8 cellular contexts compared by ENCODE assay signal in genomic region chr11:102807921-102808320, GRCh38. TPM values are rescaled to one million over a fixed set of nuclear protein-coding genes. Genes with fewer than 3 reads are reported as not detected.
A peak's percentile ranks its signal among the peaks of the same experiment; 100 is the strongest.
DNase-seq lines count a peak whose midpoint lies in the region; ATAC-seq and TF ChIP-seq lines count a peak whose summit lies in the region.

No MANE protein-coding gene starts in this region.

- ATAC-seq in GM19463 (IDR thresholded peaks at IDR 0.05; ENCODE audit: unreplicated experiment) = peak; percentile 51
- ATAC-seq in HG03025 (IDR thresholded peaks at IDR 0.05; ENCODE audit: low FRiP score, unreplicated experiment) = no peak

- no peak overlapping the region for H3K4me3 ChIP-seq in BJ (ENCODE audit: low read depth, low read length)

- peak; percentile 30 for TF ChIP-seq CTCF in BJ (IDR thresholded peaks at IDR 0.05; ENCODE audit: insufficient read depth, low read depth, low read length)

- POLR2A ChIA-PET in BJ (lab: Charles Lee) = no interaction called here

- CTCF ChIA-PET in BJ (lab: Yijun Ruan, JAX) = interaction anchor here (1.3 kb wide), 1 partner anchor 24 kb away, joined by 5 read pairs; no protein-coding TSS in a partner anchor

- no peaks in the 10 kb centered on the region for H3K36me3 ChIP-seq in BJ (ENCODE audit: control insufficient read depth, insufficient read depth, low read length)

- H3K27me3 ChIP-seq in BJ (ENCODE audit: control insufficient read depth, insufficient read depth, low read length) = no peaks in the 10 kb centered on the region

- DNase-seq in BJ (ENCODE audit: low read depth) (no peak), NCI-H460 (ENCODE audit: extremely low read depth, low read depth) (peak; percentile 55), iPS DF 19.7 (ENCODE audit: low read depth, low spot score) (peak; percentile 81), NCI-H2029 treated with DMSO at 0.1 percent for 48 hours (lab: John Stamatoyannopoulos, UW) (no peak), NCI-H1092 treated with DMSO at 0.1 percent for 48 hours (lab: John Stamatoyannopoulos, UW) (no peak), A172 (ENCODE audit: low spot score) (no peak)

RNA-seq across cellular contexts. Expression of gene MMP1, which starts 10.0 kb away (rescaled TPM):
- polyA plus RNA-seq in BJ (2011; rRNA removed) = 233 and 349 TPM in 2 replicates
- polyA minus RNA-seq in BJ (2011; rRNA and poly(A)+ RNA removed) = 46.4 and 54.8 TPM in 2 replicates
- 23.3 and 25.2 TPM in 2 replicates for total RNA-seq in NCI-H460 (2014; rRNA removed; shearing (Covaris generic))
- polyA plus RNA-seq in NCI-H460 (2014; cell fraction: nucleus; rRNA removed) = 6.6 and 10.1 TPM in 2 replicates
- total RNA-seq in A172 (2014; rRNA removed; shearing (Covaris generic)) = 12.9 and 19.7 TPM in 2 replicates

RNA-seq across cellular contexts. Expression of gene MMP10, which starts 27.5 kb away (rescaled TPM):
- polyA plus RNA-seq in BJ (2011; rRNA removed) = 0.16 and 0.29 TPM in 2 replicates
- polyA minus RNA-seq in BJ (2011; rRNA and poly(A)+ RNA removed) = not detected in 2 replicates
- 2.8 and 4.6 TPM in 2 replicates for total RNA-seq in NCI-H460 (2014; rRNA removed; shearing (Covaris generic))
- polyA plus RNA-seq in NCI-H460 (2014; cell fraction: nucleus; rRNA removed) = 0.93 and 1.7 TPM in 2 replicates
- total RNA-seq in A172 (2014; rRNA removed; shearing (Covaris generic)) = 2.5 and 6.4 TPM in 2 replicates

RNA-seq across cellular contexts. Expression of gene MMP3, which starts 35.5 kb away (rescaled TPM):
- polyA plus RNA-seq in BJ (2011; rRNA removed) = 59.4 and 121 TPM in 2 replicates
- 11.0 and 16.4 TPM in 2 replicates for polyA minus RNA-seq in BJ (2011; rRNA and poly(A)+ RNA removed)
- total RNA-seq in NCI-H460 (2014; rRNA removed; shearing (Covaris generic)) = not detected in 2 replicates
- not detected in 2 replicates for polyA plus RNA-seq in NCI-H460 (2014; cell fraction: nucleus; rRNA removed)
- total RNA-seq in A172 (2014; rRNA removed; shearing (Covaris generic)) = 8.6 and 20.0 TPM in 2 replicates

Comparison
In these comparisons a context has a peak if more than half of its experiments do, and no peak if none do; other contexts are left out.
1. DNase-seq: peak in NCI-H460 (single experiment) and iPS DF 19.7 (single experiment); none in BJ (single experiment), NCI-H2029 treated with DMSO at 0.1 percent for 48 hours (single experiment), NCI-H1092 treated with DMSO at 0.1 percent for 48 hours (single experiment) and A172 (single experiment).